1 cellular context compared by ENCODE assay signal in genomic region chr1:17066530-17067426, GRCh38.
TF ChIP-seq lines count a peak whose summit lies in the region.

No MANE protein-coding gene starts in this region.

TF ChIP-seq in SK-N-SH treated with all-trans-retinoic acid at 6 μM for 48 hours, 23 proteins besides CTCF, POLR2A, EP300 and RAD21 (continued from another document):
- TF ChIP-seq CSRNP3 (CRISPR knock-in tag; IDR thresholded peaks at IDR 0.05) (no peak), SNAI2 (CRISPR knock-in tag; IDR thresholded peaks at IDR 0.05) (no peak), ZFP3 (CRISPR knock-in tag; IDR thresholded peaks at IDR 0.05) (no peak), GLIS3 (CRISPR knock-in tag; IDR thresholded peaks at IDR 0.05) (no peak), CREB5 (CRISPR knock-in tag; IDR thresholded peaks at IDR 0.05; ENCODE audit: low read depth) (no peak), ZC3H10 (CRISPR knock-in tag; IDR thresholded peaks at IDR 0.05) (no peak), CSDC2 (CRISPR knock-in tag; IDR thresholded peaks at IDR 0.05) (no peak), ARNTL (CRISPR knock-in tag; IDR thresholded peaks at IDR 0.05; ENCODE audit: borderline replicate concordance, low read depth) (no peak), PPARA (CRISPR knock-in tag; IDR thresholded peaks at IDR 0.05; ENCODE audit: borderline replicate concordance) (no peak), ISL1 (CRISPR knock-in tag; IDR thresholded peaks at IDR 0.05) (no peak), ZFP30 (CRISPR knock-in tag; IDR thresholded peaks at IDR 0.05) (no peak), POU6F1 (CRISPR knock-in tag; IDR thresholded peaks at IDR 0.05; ENCODE audit: borderline replicate concordance, low read depth) (no peak), ESRRG (CRISPR knock-in tag; IDR thresholded peaks at IDR 0.05) (no peak), TSHZ2 (CRISPR knock-in tag; IDR thresholded peaks at IDR 0.05) (no peak)
